In the genomic region with DNA sequence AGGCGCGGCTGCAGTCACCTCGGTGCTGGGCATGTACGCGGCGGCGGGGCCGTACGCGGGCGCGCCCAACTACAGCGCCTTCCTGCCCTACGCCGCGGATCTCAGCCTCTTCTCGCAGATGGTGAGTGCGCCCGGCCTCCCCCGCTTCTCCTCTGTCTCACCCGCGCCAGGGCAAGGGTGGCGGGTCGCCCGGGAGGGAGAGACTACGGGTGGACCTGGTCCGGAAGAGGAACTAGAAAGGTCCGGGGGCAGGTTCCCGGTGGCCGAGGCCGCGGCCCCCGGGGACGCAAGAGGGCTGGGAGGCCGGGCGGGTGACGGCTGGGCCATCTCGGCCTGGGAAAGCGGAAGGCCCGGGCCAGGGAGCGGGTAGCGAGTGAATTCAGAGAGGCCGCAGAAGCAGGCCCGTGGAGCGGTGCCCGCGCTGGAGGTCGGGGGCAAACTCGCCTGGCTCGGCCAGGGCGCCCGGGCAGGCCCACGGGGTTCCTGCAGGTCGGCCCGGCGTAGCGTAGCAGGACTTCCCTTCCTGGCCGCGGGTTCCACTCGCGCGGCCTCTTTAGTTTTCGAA, we compare ENCODE assay signal across 13 cellular contexts. TPM values are rescaled to one million over a fixed set of nuclear protein-coding genes. Genes with fewer than 3 reads are reported as not detected.
DNase-seq lines count a peak whose midpoint lies in the region; ATAC-seq and TF ChIP-seq lines count a peak whose summit lies in the region.
"Had no signal": no experiment of that assay in that cellular context is flagged by ENCODE, and none has a peak within 500 bp of the region (broad histone marks: within the 10 kb centered on the region; RNA-seq: fewer than 3 reads in every experiment).

No MANE protein-coding gene starts in this region.

- TF ChIP-seq CTCF in ascending aorta (IDR thresholded peaks at IDR 0.05) (no peak), RWPE1 (conservative IDR thresholded peaks at IDR 0.05; ENCODE audit: low read depth) (no peak)

- no peak for ATAC-seq in GM18520 (IDR thresholded peaks at IDR 0.05; ENCODE audit: unreplicated experiment)

- H3K9ac ChIP-seq in iPS-20b (ENCODE audit: low read depth, low read length) = peak overlapping the region; percentile 27; the same call in 1 of the 2 replicates

- H3K4me1 ChIP-seq in ascending aorta (peaks cover 0 to 5% of the 10 kb centered on the region in 2 donors), iPS-20b (ENCODE audit: insufficient read depth, low read length) (peaks cover 7% of the 10 kb centered on the region; the same call in 1 of the 2 replicates)

- intact Hi-C loops in ascending aorta (cut with DNase I) = no loop called here

- H3K27ac ChIP-seq in ascending aorta (peak overlapping the region in 1 of 2 donors; percentile 75), iPS-20b (ENCODE audit: low read length) (no peak overlapping the region), skin epidermis (peak overlapping the region in 19 of 21 experiments; percentile 29 to 92 (median 73)), RWPE1 (no peak overlapping the region)
- H3K27ac ChIP-seq: 22Rv1, neutrophil had no signal

- no peaks in the 10 kb centered on the region for H3K9me3 ChIP-seq in ascending aorta
- no peaks in the 10 kb centered on the region for H3K9me3 ChIP-seq in iPS-20b (ENCODE audit: insufficient read depth, low read depth, low read length)
- H3K9me3 ChIP-seq: neutrophil had no signal

- CTCF ChIA-PET in RWPE1 (lab: Yijun Ruan, JAX) = no interaction called here

- peak overlapping the region; percentile 18 to 65 for H3K4me3 ChIP-seq in ascending aorta
- H3K4me3 ChIP-seq in iPS-20b (ENCODE audit: low read length) = peak overlapping the region; percentile 54
- H3K4me3 ChIP-seq in skin epidermis = peak overlapping the region; percentile 36 to 59 (median 43)

- DNase-seq in DMS 273 (lab: John Stamatoyannopoulos, UW; ENCODE audit: unreplicated experiment) (peak; percentile 7), DMS 273 treated with DMSO at 0.1 percent for 48 hours (lab: John Stamatoyannopoulos, UW) (no peak), ascending aorta (ENCODE audit: low spot score in 2 of 2) (no peak), RWPE1 (ENCODE audit: low spot score) (no peak), MV-4-11 (lab: John Stamatoyannopoulos, UW) (no peak)
- DNase-seq: activated T-cell treated with anti-CD3 and anti-CD28 coated beads, Interleukin-2, amount 50 U/mL, for 48 hours; NCI-H1694; stimulated activated CD4-positive, alpha-beta T cell treated with anti-CD3 and anti-CD28 coated beads, Interleukin-4, amount 100 ng/mL, for 4 hours had no signal

- H3K27me3 ChIP-seq in ascending aorta (peaks cover 22% of the 10 kb centered on the region), iPS-20b (ENCODE audit: insufficient read depth, low read length) (peaks cover 96% of the 10 kb centered on the region)

- POLR2A ChIA-PET in RWPE1 (lab: Yijun Ruan, JAX; ENCODE audit: low non-redundant PET) = no interaction called here

- H3K36me3 ChIP-seq in ascending aorta (no peaks in the 10 kb centered on the region), iPS-20b (ENCODE audit: insufficient read depth, low read depth, low read length) (no peaks in the 10 kb centered on the region)
- H3K36me3 ChIP-seq: neutrophil had no signal

RNA-seq across cellular contexts. Expression of a gene that starts 0.7 kb away (rescaled TPM):
- 10.3 TPM for total RNA-seq in ascending aorta

Comparison
In these comparisons a context has a peak if more than half of its experiments do, and no peak if none do; other contexts are left out.
1. H3K27ac ChIP-seq: peak in skin epidermis (19 of 21); none in iPS-20b (single experiment) and RWPE1 (single experiment).
2. Peak in every context shown above with its lines, with median percentiles within 50 percentile points of each other: H3K4me3 ChIP-seq.